ENCODE assay signal across 20 cellular contexts in the genomic region with DNA sequence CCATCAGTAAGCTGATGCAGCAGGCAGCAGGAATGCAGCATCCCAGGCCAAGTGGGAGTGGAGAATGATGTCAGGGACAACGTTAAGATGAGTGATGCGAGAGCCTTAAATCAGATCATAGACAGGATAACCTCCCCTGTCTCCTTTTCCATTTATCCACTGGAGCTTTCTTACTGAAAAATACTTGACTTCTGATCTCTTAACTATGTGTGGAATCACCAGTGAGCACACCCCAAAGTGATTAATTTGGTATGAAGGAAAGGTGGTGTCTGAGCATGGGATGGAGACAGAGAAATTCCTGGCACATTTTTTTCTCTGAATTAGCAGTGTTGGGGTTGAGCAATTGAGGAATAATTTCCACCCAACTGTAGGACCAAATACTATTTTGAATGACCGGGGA.
A peak's percentile ranks its signal among the peaks of the same experiment; 100 is the strongest.
DNase-seq lines count a peak whose midpoint lies in the region; ATAC-seq and TF ChIP-seq lines count a peak whose summit lies in the region.
"Had no signal": no experiment of that assay in that cellular context is flagged by ENCODE, and none has a peak within 500 bp of the region (broad histone marks: within the 10 kb centered on the region; RNA-seq: fewer than 3 reads in every experiment).

No MANE protein-coding gene starts in this region.

- no peaks in the 10 kb centered on the region for H3F3A ChIP-seq in SK-N-SH (replicated peaks; ENCODE audit: insufficient read depth)

- no peaks in the 10 kb centered on the region for H3K4me1 ChIP-seq in mammary epithelial cell (ENCODE audit: insufficient read depth, low read length)
- peaks cover 0 to 10% of the 10 kb centered on the region in 2 experiments; a peak in 1 of 4 replicates for H3K4me1 ChIP-seq in SK-N-SH (ENCODE audit: control insufficient read depth in 1 of 2, insufficient read depth in 2 of 2, low read depth in 1 of 2, low read length in 1 of 2)
- H3K4me1 ChIP-seq in mesendoderm (ENCODE audit: control insufficient read depth, low read depth, low read length) = no peaks in the 10 kb centered on the region
- H3K4me1 ChIP-seq: Peyer's patch had no signal

- POLR2A ChIA-PET in MCF 10A (lab: Yijun Ruan, JAX) = no interaction called here
- POLR2A ChIA-PET in SK-N-SH (lab: Yijun Ruan, JAX) = no interaction called here

- no peaks in the 10 kb centered on the region for H3K79me1 ChIP-seq in mesendoderm (ENCODE audit: low read length)

- H3K4me3 ChIP-seq in mammary epithelial cell (replicated peaks in 1 of 3; ENCODE audit: insufficient read depth in 1 of 3, low read depth in 2 of 3, low read length in 3 of 3) = no peak overlapping the region
- no peak overlapping the region for H3K4me3 ChIP-seq in SK-N-SH (ENCODE audit: low read depth in 2 of 2, low read length in 1 of 2)
- no peak overlapping the region for H3K4me3 ChIP-seq in mesendoderm (ENCODE audit: low read length)
- no peak overlapping the region for H3K4me3 ChIP-seq in MG63
- H3K4me3 ChIP-seq: Peyer's patch had no signal

- dilution Hi-C loops in mammary epithelial cell (cut with HindIII; ENCODE audit: low sequenced_read_pairs) = no loop called here

- H3K27ac Mint-ChIP-seq in MCF 10A (ENCODE audit: low read depth, unreplicated experiment) = no peak overlapping the region
- H3K27ac Mint-ChIP-seq in type B pancreatic cell = peak overlapping the region; percentile 48
- no peak overlapping the region for H3K27ac Mint-ChIP-seq in activated T-helper 2 cell treated with anti-CD3 and anti-CD28 coated beads, Interferon-gamma antibody, Interleukin-2, Interleukin-4, amounts not matched to agents 10 μg/mL and 5 μg/mL and 100 μg/mL, durations not matched to agents 14 hours and 24 hours and 36 hours
- H3K27ac Mint-ChIP-seq: CD4-positive, CD25-positive, alpha-beta regulatory T cell had no signal

- no peak overlapping the region for H2AK5ac ChIP-seq in mesendoderm (ENCODE audit: low read length)

- TF ChIP-seq RAD21 in SK-N-SH (IDR thresholded peaks at IDR 0.05; ENCODE audit: low read length) = no peak

- no peak overlapping the region for H2BK5ac ChIP-seq in mesendoderm (ENCODE audit: low read length)

- H3K9me3 Mint-ChIP-seq in MCF 10A (ENCODE audit: unreplicated experiment) = no peaks in the 10 kb centered on the region
- H3K9me3 Mint-ChIP-seq in type B pancreatic cell = no peaks in the 10 kb centered on the region
- no peaks in the 10 kb centered on the region for H3K9me3 Mint-ChIP-seq in activated T-helper 2 cell treated with anti-CD3 and anti-CD28 coated beads, Interferon-gamma antibody, Interleukin-2, Interleukin-4, amounts not matched to agents 10 μg/mL and 5 μg/mL and 100 μg/mL, durations not matched to agents 14 hours and 24 hours and 36 hours

- H4K20me1 ChIP-seq in mammary epithelial cell (ENCODE audit: insufficient read depth, low read length) = no peaks in the 10 kb centered on the region
- H4K20me1 ChIP-seq in SK-N-SH (ENCODE audit: insufficient read depth) = no peaks in the 10 kb centered on the region

- H3K36me3 Mint-ChIP-seq in MCF 10A (ENCODE audit: insufficient read depth, unreplicated experiment) (no peaks in the 10 kb centered on the region), type B pancreatic cell (peaks cover 2% of the 10 kb centered on the region)
- H3K36me3 Mint-ChIP-seq in activated T-helper 2 cell treated with anti-CD3 and anti-CD28 coated beads, Interferon-gamma antibody, Interleukin-2, Interleukin-4, amounts not matched to agents 10 μg/mL and 5 μg/mL and 100 μg/mL, durations not matched to agents 14 hours and 24 hours and 36 hours (ENCODE audit: low read depth) = no peaks in the 10 kb centered on the region
- H3K36me3 Mint-ChIP-seq: CD4-positive, CD25-positive, alpha-beta regulatory T cell had no signal

- no peak for ATAC-seq in HG03025 (IDR thresholded peaks at IDR 0.05; ENCODE audit: low FRiP score, unreplicated experiment)
- ATAC-seq: HepG2 had no signal

- BruUV-seq in mammary epithelial cell (replicated peaks; lab: Mats Ljungman, UMichigan) (no TSS peak), MCF 10A (replicated peaks; lab: Mats Ljungman, UMichigan) (no TSS peak)

- H2AFZ ChIP-seq in mammary epithelial cell (ENCODE audit: low read depth, low read length) = no peak overlapping the region
- H2AFZ ChIP-seq in SK-N-SH (ENCODE audit: low read depth) = no peak overlapping the region

- H3K9ac ChIP-seq in mammary epithelial cell (ENCODE audit: insufficient read depth, low read length) = no peak overlapping the region
- no peak overlapping the region for H3K9ac ChIP-seq in SK-N-SH
- H3K9ac ChIP-seq in mesendoderm (ENCODE audit: low read length) = no peak overlapping the region

- no peak overlapping the region for H3K18ac ChIP-seq in mesendoderm (ENCODE audit: low read length)

- no peak overlapping the region for H4K8ac ChIP-seq in mesendoderm (ENCODE audit: low read depth, low read length)

- DNase-seq in mammary epithelial cell (peak; percentile 15), MCF 10A (ENCODE audit: unreplicated experiment) (no peak), SK-N-SH (no peak), mesendoderm (peak; percentile 14), type B pancreatic cell (ENCODE audit: extremely low spot score, unreplicated experiment) (no peak), MG63 (no peak)
- DNase-seq in activated T-helper 2 cell treated with anti-CD3 and anti-CD28 coated beads, Interferon-gamma antibody, Interleukin-2, Interleukin-4, amounts not matched to agents 10 μg/mL and 5 μg/mL and 100 μg/mL, durations not matched to agents 14 hours and 24 hours and 36 hours (ENCODE audit: low spot score) = no peak
- DNase-seq: AML-193; Calu3; CD4-positive, CD25-positive, alpha-beta regulatory T cell; GOT3; Karpas-422; NCI-H187 treated with DMSO at 0.1 percent for 48 hours; NCI-H446 treated with DMSO at 0.1 percent for 48 hours; NCI-H774; Peyer's patch; Right ventricle myocardium superior had no signal

- no peak overlapping the region for H4K5ac ChIP-seq in mesendoderm (ENCODE audit: low read length)

- H3K27me3 Mint-ChIP-seq in MCF 10A (ENCODE audit: insufficient read depth, unreplicated experiment) = no peaks in the 10 kb centered on the region
- no peaks in the 10 kb centered on the region for H3K27me3 Mint-ChIP-seq in type B pancreatic cell
- no peaks in the 10 kb centered on the region for H3K27me3 Mint-ChIP-seq in activated T-helper 2 cell treated with anti-CD3 and anti-CD28 coated beads, Interferon-gamma antibody, Interleukin-2, Interleukin-4, amounts not matched to agents 10 μg/mL and 5 μg/mL and 100 μg/mL, durations not matched to agents 14 hours and 24 hours and 36 hours (ENCODE audit: low read depth)
- H3K27me3 Mint-ChIP-seq: CD4-positive, CD25-positive, alpha-beta regulatory T cell had no signal

- H3K4me2 ChIP-seq in mammary epithelial cell (ENCODE audit: insufficient read depth, low read depth, low read length) (no peak overlapping the region), SK-N-SH (no peak overlapping the region), mesendoderm (ENCODE audit: low read length) (no peak overlapping the region)

- TF ChIP-seq CTCF in mammary epithelial cell (conservative IDR thresholded peaks at IDR 0.05 in 1 of 2, IDR thresholded peaks at IDR 0.05 in 1 of 2; ENCODE audit: extremely low read depth in 1 of 2, insufficient read depth in 1 of 2, low read depth in 1 of 2, low read length in 2 of 2) (no peak), MCF 10A (IDR thresholded peaks at IDR 0.05; ENCODE audit: unreplicated experiment) (no peak), SK-N-SH (IDR thresholded peaks at IDR 0.05) (no peak), type B pancreatic cell (conservative IDR thresholded peaks at IDR 0.05) (no peak)

- no peak overlapping the region for H3K4ac ChIP-seq in mesendoderm (ENCODE audit: low read depth, low read length)

- H3K4me1 Mint-ChIP-seq in MCF 10A (ENCODE audit: insufficient read depth, unreplicated experiment) = no peaks in the 10 kb centered on the region
- H3K4me1 Mint-ChIP-seq in type B pancreatic cell (ENCODE audit: unreplicated experiment) = peaks cover 19% of the 10 kb centered on the region
- no peaks in the 10 kb centered on the region for H3K4me1 Mint-ChIP-seq in activated T-helper 2 cell treated with anti-CD3 and anti-CD28 coated beads, Interferon-gamma antibody, Interleukin-2, Interleukin-4, amounts not matched to agents 10 μg/mL and 5 μg/mL and 100 μg/mL, durations not matched to agents 14 hours and 24 hours and 36 hours (ENCODE audit: low read depth)
- H3K4me1 Mint-ChIP-seq: CD4-positive, CD25-positive, alpha-beta regulatory T cell had no signal

- in situ Hi-C loops in mammary epithelial cell (cut with MboI; ENCODE audit: low sequenced_read_pairs in 2 of 2) = no loop called here

- TF ChIP-seq EP300 in SK-N-SH (IDR thresholded peaks at IDR 0.05; ENCODE audit: borderline replicate concordance in 1 of 2, low read depth in 1 of 2, low read length in 1 of 2) = no peak

- H3K9me3 ChIP-seq in mammary epithelial cell (replicated peaks; ENCODE audit: insufficient read depth, low read length) (no peaks in the 10 kb centered on the region), SK-N-SH (peaks cover 10% of the 10 kb centered on the region), MG63 (peaks cover 12% of the 10 kb centered on the region)
- H3K9me3 ChIP-seq: Peyer's patch had no signal

- H2BK120ac ChIP-seq in mesendoderm (ENCODE audit: low read depth, low read length) = no peak overlapping the region

- H3K27me3 ChIP-seq in mammary epithelial cell (ENCODE audit: insufficient read depth, low read length) (no peaks in the 10 kb centered on the region), SK-N-SH (ENCODE audit: insufficient read depth) (no peaks in the 10 kb centered on the region), mesendoderm (ENCODE audit: insufficient read depth, low read length, poor library complexity) (no peaks in the 10 kb centered on the region), MG63 (no peaks in the 10 kb centered on the region)
- H3K27me3 ChIP-seq: Peyer's patch had no signal

- intact Hi-C loops in mammary epithelial cell (cut with micrococcal nuclease) (no loop called here), MCF 10A (cut with micrococcal nuclease) (no loop called here)
- intact Hi-C loops in activated T-helper 2 cell treated with anti-CD3 and anti-CD28 coated beads, Interferon-gamma antibody, Interleukin-2, Interleukin-4, amounts not matched to agents 10 μg/mL and 5 μg/mL and 100 μg/mL, durations not matched to agents 14 hours and 24 hours and 36 hours (cut with micrococcal nuclease) = no loop called here

- no peak overlapping the region for H3K23ac ChIP-seq in mesendoderm (ENCODE audit: low read length)

- no peak overlapping the region for H3K56ac ChIP-seq in mesendoderm (ENCODE audit: low read length)

- H3K36me3 ChIP-seq in mammary epithelial cell (ENCODE audit: insufficient read depth, low read length) (no peaks in the 10 kb centered on the region), SK-N-SH (replicated peaks in 1 of 2; ENCODE audit: control insufficient read depth in 1 of 2, insufficient read depth in 2 of 2, low read length in 1 of 2) (peaks cover 0 to 8% of the 10 kb centered on the region in 2 experiments), mesendoderm (ENCODE audit: control insufficient read depth, insufficient read depth, low read length) (no peaks in the 10 kb centered on the region), MG63 (no peaks in the 10 kb centered on the region)
- H3K36me3 ChIP-seq: Peyer's patch had no signal

- no peak overlapping the region for H2BK15ac ChIP-seq in mesendoderm (replicated peaks; ENCODE audit: low read depth)

- H3K9me2 ChIP-seq in SK-N-SH = no peaks in the 10 kb centered on the region

- WGBS in mammary epithelial cell (ENCODE audit: low coverage, missing lambda C conversion rate) = 62% methylated on average over 3 of the region's 3 CpGs
- WGBS in SK-N-SH (ENCODE audit: low lambda C conversion rate) = 76% methylated on average over 3 of the region's 3 CpGs
- WGBS in mesendoderm (ENCODE audit: extremely low coverage, insufficient coverage, low lambda C conversion rate) = no CpG with 5 or more reads among the region's 3 CpGs

- H3K27ac ChIP-seq in mammary epithelial cell (ENCODE audit: insufficient read depth, low read depth, low read length) (no peak overlapping the region), SK-N-SH (ENCODE audit: low read depth in 2 of 2, low read length in 1 of 2) (no peak overlapping the region), mesendoderm (ENCODE audit: low read depth, low read length) (no peak overlapping the region)
- H3K27ac ChIP-seq: 22Rv1, Peyer's patch had no signal

- CTCF ChIA-PET in mammary epithelial cell (lab: Charles Lee; ENCODE audit: low non-redundant PET) (no interaction called here), MCF 10A (lab: Yijun Ruan, JAX) (no interaction called here), SK-N-SH (lab: Yijun Ruan, JAX) (no interaction called here)

- H3K4me3 Mint-ChIP-seq in MCF 10A (ENCODE audit: unreplicated experiment) (no peak overlapping the region), type B pancreatic cell (no peak overlapping the region)
- no peak overlapping the region for H3K4me3 Mint-ChIP-seq in activated T-helper 2 cell treated with anti-CD3 and anti-CD28 coated beads, Interferon-gamma antibody, Interleukin-2, Interleukin-4, amounts not matched to agents 10 μg/mL and 5 μg/mL and 100 μg/mL, durations not matched to agents 14 hours and 24 hours and 36 hours (ENCODE audit: low read depth)

- no peaks in the 10 kb centered on the region for H3K79me2 ChIP-seq in mammary epithelial cell (ENCODE audit: insufficient read depth, low read length)
- no peaks in the 10 kb centered on the region for H3K79me2 ChIP-seq in SK-N-SH (ENCODE audit: insufficient read depth)
- H3K79me2 ChIP-seq in mesendoderm (ENCODE audit: control insufficient read depth, insufficient read depth, low read length) = no peaks in the 10 kb centered on the region

Comparison
In these comparisons a context has a peak if more than half of its experiments do, and no peak if none do; other contexts are left out.
1. DNase-seq: peak in mammary epithelial cell (single experiment) and mesendoderm (single experiment); none in MCF 10A (single experiment), SK-N-SH (single experiment), type B pancreatic cell (single experiment), activated T-helper 2 cell treated with anti-CD3 and anti-CD28 coated beads, Interferon-gamma antibody, Interleukin-2, Interleukin-4, amounts not matched to agents 10 μg/mL and 5 μg/mL and 100 μg/mL, durations not matched to agents 14 hours and 24 hours and 36 hours (single experiment) and MG63 (single experiment).